ENCODE assay signal across 8 cellular contexts in the genomic region with DNA sequence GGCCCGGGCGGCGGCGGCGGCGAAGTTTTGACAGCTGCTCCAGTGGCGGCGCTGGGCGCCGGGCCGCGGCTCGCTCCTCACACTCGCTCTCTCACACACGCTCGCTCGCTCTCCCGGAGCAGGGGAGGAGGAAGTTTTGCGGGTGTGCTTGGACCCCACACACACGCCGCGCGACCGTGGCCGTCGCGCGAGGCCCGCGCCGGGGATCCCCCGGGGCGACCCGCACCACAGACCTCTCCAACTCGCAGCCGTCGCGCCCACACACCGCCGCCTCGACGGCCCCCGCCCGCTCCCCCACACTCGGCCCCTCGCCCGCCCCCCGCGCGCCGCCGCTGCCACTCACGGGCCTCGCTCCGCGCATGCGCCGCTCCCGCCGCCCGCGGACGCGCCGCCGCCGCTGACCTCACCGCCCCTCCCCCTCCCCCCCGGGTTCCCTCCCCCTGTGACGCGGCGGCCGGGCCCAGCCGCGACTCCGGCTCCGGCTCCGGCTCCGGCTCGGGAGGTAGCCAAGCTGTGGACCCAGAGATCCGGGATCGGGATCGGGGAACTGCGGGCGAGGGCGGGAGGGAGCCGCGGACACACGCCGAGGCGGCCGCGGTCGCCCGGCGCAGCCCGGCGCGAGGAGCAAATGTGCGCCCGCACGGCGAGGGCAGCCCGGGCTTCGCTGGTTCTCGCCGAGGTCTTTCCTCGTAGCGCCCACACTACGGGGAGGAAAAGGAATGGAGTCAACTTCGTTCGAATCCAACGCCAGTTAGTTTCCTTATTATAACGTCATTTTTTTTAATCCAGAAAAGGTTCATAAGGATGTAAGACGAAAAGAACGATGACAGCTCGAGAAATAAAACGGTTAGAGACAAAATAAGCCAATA. TPM values are rescaled to one million over a fixed set of nuclear protein-coding genes. Genes with fewer than 3 reads are reported as not detected.
DNase-seq lines count a peak whose midpoint lies in the region; ATAC-seq, FAIRE-seq and TF ChIP-seq lines count a peak whose summit lies in the region.

No MANE protein-coding gene starts in this region.

- peak overlapping the region; percentile 81 for H3K9ac ChIP-seq in keratinocyte (ENCODE audit: control insufficient read depth, extremely low read depth, insufficient read depth, low read length)

- H3K27me3 ChIP-seq in AG04450 (ENCODE audit: control insufficient read depth, insufficient read depth, low read length), result no peaks in the 10 kb centered on the region
- H3K27me3 ChIP-seq in keratinocyte (ENCODE audit: control insufficient read depth, extremely low read depth, insufficient read depth, low read length), result no peaks in the 10 kb centered on the region

- no peaks in the 10 kb centered on the region for H3K9me1 ChIP-seq in keratinocyte (ENCODE audit: control insufficient read depth, extremely low read depth, insufficient read depth, low read length)

- H3K4me3 ChIP-seq in AG04450 (ENCODE audit: low read depth, low read length) (peak overlapping the region; percentile 68), keratinocyte (ENCODE audit: control insufficient read depth in 2 of 3, extremely low read depth in 1 of 3, insufficient read depth in 2 of 3, low read depth in 1 of 3, low read length in 3 of 3) (peak overlapping the region; percentile 52 to 73 (median 65))

- DNase-seq in AG04450 (ENCODE audit: low read depth, low spot score), result peak; percentile 68
- DNase-seq in NCI-H2227 treated with DMSO at 0.1 percent for 48 hours (lab: John Stamatoyannopoulos, UW), result peak; percentile 88
- DNase-seq in cerebellar cortex (ENCODE audit: low spot score), result peak; percentile 87
- no peak for DNase-seq in keratinocyte (ENCODE audit: low read depth, low spot score)
- peak; percentile 78 to 86 (median 85) for DNase-seq in stimulated activated CD4-positive, alpha-beta T cell treated with anti-CD3 and anti-CD28 coated beads, Interleukin-12 subunit alpha, Interleukin-12 subunit beta, amount 100 ng/mL, for 48 hours (ENCODE audit: low read depth in 2 of 3, low spot score in 1 of 3)

- peak overlapping the region; percentile 79 for H3K4me2 ChIP-seq in keratinocyte (ENCODE audit: control insufficient read depth, extremely low read depth, insufficient read depth, low read depth, low read length)

- CTCF ChIA-PET in AG04450 (lab: Charles Lee), result no interaction called here

- ATAC-seq in GM18873 (IDR thresholded peaks at IDR 0.05; ENCODE audit: low FRiP score, unreplicated experiment), result peak; percentile 29
- ATAC-seq in HG03135 (IDR thresholded peaks at IDR 0.05; ENCODE audit: unreplicated experiment), result peak; percentile 50
- ATAC-seq in activated CD4-positive, CD25-positive, alpha-beta regulatory T cell treated with anti-CD3 and anti-CD28 coated beads, Interleukin-2, amount 50 U/mL, for 24 hours, result peak; percentile 58 to 64

- H3K9me3 ChIP-seq in AG04450 (ENCODE audit: control insufficient read depth, insufficient read depth, low read length), result no peaks in the 10 kb centered on the region
- no peaks in the 10 kb centered on the region for H3K9me3 ChIP-seq in keratinocyte (ENCODE audit: control insufficient read depth, low read depth, low read length)

- H4K20me1 ChIP-seq in keratinocyte (ENCODE audit: control insufficient read depth, extremely low read depth, insufficient read depth, low read length), result no peaks in the 10 kb centered on the region

- POLR2A ChIA-PET in AG04450 (lab: Yijun Ruan, JAX), result interaction anchor here (0.6 to 1.7 kb wide), 3 partner anchors 22 to 30 kb away, joined by 3 to 12 read pairs (median 6); no protein-coding TSS in a partner anchor

- dilution Hi-C loops in keratinocyte (cut with MboI; ENCODE audit: extremely low pct_ligation_motif_present, low sequenced_read_pairs), result no loop called here

- no peak overlapping the region for H3K27ac ChIP-seq in AG04450 (ENCODE audit: low read depth, low read length)
- peak overlapping the region; percentile 72 for H3K27ac ChIP-seq in keratinocyte (ENCODE audit: control insufficient read depth, insufficient read depth, low read length)

- no peaks in the 10 kb centered on the region for H3K4me1 ChIP-seq in keratinocyte (ENCODE audit: control insufficient read depth, extremely low read depth, insufficient read depth, low read length)

- no peak for TF ChIP-seq CTCF in AG04450 (IDR thresholded peaks at IDR 0.05; ENCODE audit: low read depth, low read length)
- no peak for TF ChIP-seq CTCF in keratinocyte (optimal IDR thresholded peaks at IDR 0.05 in 1 of 3, IDR thresholded peaks at IDR 0.05 in 1 of 3, conservative IDR thresholded peaks at IDR 0.05 in 1 of 3; ENCODE audit: extremely low read depth in 1 of 3, insufficient read depth in 2 of 3, low read length in 3 of 3)

- H3K36me3 ChIP-seq in keratinocyte (ENCODE audit: control insufficient read depth in 2 of 2, extremely low read depth in 1 of 2, insufficient read depth in 2 of 2, low read length in 2 of 2), result no peaks in the 10 kb centered on the region

- peak overlapping the region; percentile 84 for H2AFZ ChIP-seq in keratinocyte (ENCODE audit: control insufficient read depth, low read length)

- peaks cover 31% of the 10 kb centered on the region for H3K79me2 ChIP-seq in keratinocyte (ENCODE audit: control insufficient read depth, insufficient read depth, low read length)

- FAIRE-seq in keratinocyte (lab: Jason Lieb, UNC), result no peak

RNA-seq across cellular contexts. Expression of a gene that starts 0.7 kb away (rescaled TPM):
- polyA plus RNA-seq in AG04450 (2011; rRNA removed) (14.5 and 16.7 TPM in 2 replicates), keratinocyte (6.8 to 12.2 TPM (median 8.5 TPM) in 3 replicates)
- 66.9 and 78.8 TPM in 2 replicates for polyA minus RNA-seq in AG04450 (2011; rRNA and poly(A)+ RNA removed)
- polyA plus RNA-seq in keratinocyte (2011; ENCODE audit: low read depth), result 33.2 TPM
- polyA plus RNA-seq in keratinocyte (2011; cell fraction: cytosol; rRNA removed), result 5.3 and 7.4 TPM in 2 replicates
- 30.3 and 30.6 TPM in 2 replicates for polyA plus RNA-seq in keratinocyte (2011; cell fraction: nucleus; rRNA removed)
- 10.4 and 12.0 TPM in 2 replicates for polyA plus RNA-seq in keratinocyte (2012; ENCODE audit: low replicate concordance)
- 27.1 to 61.2 TPM (median 29.2 TPM) in 3 replicates for polyA minus RNA-seq in keratinocyte
- polyA minus RNA-seq in keratinocyte (2011; cell fraction: cytosol; rRNA and poly(A)+ RNA removed), result 9.8 TPM
- polyA minus RNA-seq in keratinocyte (2011; cell fraction: nucleus; rRNA and poly(A)+ RNA removed), result 44.0 and 94.2 TPM in 2 replicates
